ENCODE assay signal across 10 cellular contexts in genomic region chr5:124596595-124597388, GRCh38.
DNase-seq lines count a peak whose midpoint lies in the region; ATAC-seq and TF ChIP-seq lines count a peak whose summit lies in the region.
"Had no signal": no experiment of that assay in that cellular context is flagged by ENCODE, and none has a peak within 500 bp of the region (broad histone marks: within the 10 kb centered on the region; RNA-seq: fewer than 3 reads in every experiment).

No MANE protein-coding gene starts in this region.

- 67 to 70% methylated on average over 3 to 4 of the region's 4 CpGs for WGBS in transverse colon (ENCODE audit: low coverage in 1 of 2), 2 donors

- CTCF ChIA-PET in HEK293 (lab: Yijun Ruan, JAX) = interaction anchor here (0.5 to 1.8 kb wide), 2 partner anchors 8 to 1236 kb away, joined by 6 to 8 read pairs; no protein-coding TSS in a partner anchor

- H3K27ac ChIP-seq in HEK293 (ENCODE audit: extremely low read depth, low read depth, low read length) (peak overlapping the region; percentile 35; the same call in 1 of the 2 replicates), transverse colon (no peak overlapping the region)

- TF ChIP-seq EP300 in transverse colon (IDR thresholded peaks at IDR 0.05; ENCODE audit: low read depth) = no peak

- H3K4me1 ChIP-seq in HEK293 (ENCODE audit: control insufficient read depth, insufficient read depth, low read length) (peaks cover 27% of the 10 kb centered on the region), transverse colon (peaks cover 7 to 19% (median 15%) of the 10 kb centered on the region in 4 donors)

- in situ Hi-C loops in transverse colon (cut with MboI; ENCODE audit: low pct_ligation_motif_present in 1 of 4, low pct_unique_long_range_greater_than_20kb in 1 of 4, low sequenced_read_pairs in 3 of 4) = no loop called here

- no peaks in the 10 kb centered on the region for H3K27me3 ChIP-seq in transverse colon

- DNase-seq in glomerular visceral epithelial cell (ENCODE audit: extremely low spot score) (peak; percentile 98), stromal cell of bone marrow (ENCODE audit: low read depth) (peak; percentile 45), transverse colon (no peak)
- DNase-seq in activated CD4-positive, alpha-beta T cell treated with anti-CD3 and anti-CD28 coated beads, Interleukin-2, amount 50 U/mL, for 1 hour = no peak
- DNase-seq: activated CD4-positive, alpha-beta T cell treated with anti-CD3 and anti-CD28 coated beads, Interleukin-2, amount 50 U/mL, for 48 hours; central memory CD4-positive, alpha-beta T cell; NCI-H510A treated with DMSO at 0.1 percent for 48 hours had no signal

- H3K4me3 ChIP-seq in HEK293 (ENCODE audit: low read depth, low read length) = no peak overlapping the region
- no peak overlapping the region for H3K4me3 ChIP-seq in transverse colon

- H3K9me3 ChIP-seq in HEK293 (ENCODE audit: control insufficient read depth, insufficient read depth, low read depth, low read length) (no peaks in the 10 kb centered on the region), transverse colon (no peaks in the 10 kb centered on the region)

- TF ChIP-seq POLR2A in transverse colon (IDR thresholded peaks at IDR 0.05) = no peak

- TF ChIP-seq CTCF in HEK293 (tag by site-specific recombination; IDR thresholded peaks at IDR 0.05) = no peak
- no peak for TF ChIP-seq CTCF in transverse colon (IDR thresholded peaks at IDR 0.05)

- H3K36me3 ChIP-seq in HEK293 (ENCODE audit: control insufficient read depth in 2 of 2, insufficient read depth in 1 of 2, low read length in 2 of 2) = no peaks in the 10 kb centered on the region
- H3K36me3 ChIP-seq in transverse colon = no peaks in the 10 kb centered on the region

- ATAC-seq in SK-N-SH treated with all-trans-retinoic acid at 6 μM for 48 hours (peak; percentile 74), HG02798 (IDR thresholded peaks at IDR 0.05; ENCODE audit: poor library complexity, unreplicated experiment) (no peak)

- POLR2A ChIA-PET in HEK293 (lab: Yijun Ruan, JAX) = interaction anchor here (0.5 to 3.7 kb wide), 4 partner anchors 10 to 334 kb away, joined by 3 to 22 read pairs (median 3); no protein-coding TSS in a partner anchor

- intact Hi-C loops in transverse colon (cut with DNase I; ENCODE audit: low total_unique reads) = no loop called here

TF ChIP-seq in HEK293, 187 proteins besides CTCF, POLR2A, EP300 and RAD21 (continues in another document):
- TF ChIP-seq ZNF157 (tag by site-specific recombination; IDR thresholded peaks at IDR 0.05) (no peak), ZNF24 (tag by site-specific recombination; IDR thresholded peaks at IDR 0.05) (0 out of 2 replicates have a peak, but pooled peaks have one; percentile 51), SETDB1 (IDR thresholded peaks at IDR 0.05; ENCODE audit: insufficient read length, low read length) (no peak), ZNF692 (tag by site-specific recombination; IDR thresholded peaks at IDR 0.05) (peak; percentile 20; the same call in 1 of the 2 replicates), ZBTB10 (tag by site-specific recombination; IDR thresholded peaks at IDR 0.05) (0 out of 2 replicates have a peak, but pooled peaks have one; percentile 32), ZNF629 (tag by site-specific recombination; IDR thresholded peaks at IDR 0.05) (peak; percentile 73), SCRT2 (tag by site-specific recombination; IDR thresholded peaks at IDR 0.05) (0 out of 2 replicates have a peak, but pooled peaks have one; percentile 24), ZNF558 (tag by site-specific recombination; IDR thresholded peaks at IDR 0.05) (0 out of 2 replicates have a peak, but pooled peaks have one; percentile 41)

TF ChIP-seq in SK-N-SH treated with all-trans-retinoic acid at 6 μM for 48 hours, 23 proteins besides CTCF, POLR2A, EP300 and RAD21:
- no peak for TF ChIP-seq BACH2 (CRISPR knock-in tag; IDR thresholded peaks at IDR 0.05; ENCODE audit: borderline replicate concordance)
- peak; percentile 72 for TF ChIP-seq ISL1 (CRISPR knock-in tag; IDR thresholded peaks at IDR 0.05)

Comparison
In these comparisons a context has a peak if more than half of its experiments do, and no peak if none do; other contexts are left out.
1. DNase-seq: peak in glomerular visceral epithelial cell (single experiment) and stromal cell of bone marrow (single experiment); none in transverse colon (single experiment) and activated CD4-positive, alpha-beta T cell treated with anti-CD3 and anti-CD28 coated beads, Interleukin-2, amount 50 U/mL, for 1 hour (single experiment).